Comparison of ENCODE assay signal across 24 cellular contexts in genomic region chr4:140291259-140291658, GRCh38.
A peak's percentile ranks its signal among the peaks of the same experiment; 100 is the strongest.
DNase-seq lines count a peak whose midpoint lies in the region; ATAC-seq and TF ChIP-seq lines count a peak whose summit lies in the region.
"Had no signal": no experiment of that assay in that cellular context is flagged by ENCODE, and none has a peak within 500 bp of the region (broad histone marks: within the 10 kb centered on the region; RNA-seq: fewer than 3 reads in every experiment).

No MANE protein-coding gene starts in this region.

- no peaks in the 10 kb centered on the region for H3K27me3 ChIP-seq in BE2C
- H3K27me3 ChIP-seq: sigmoid colon, upper lobe of right lung had no signal

- H3K9me3 ChIP-seq in BE2C = no peaks in the 10 kb centered on the region
- H3K9me3 ChIP-seq: prostate gland, sigmoid colon, upper lobe of right lung had no signal

- H3K36me3 ChIP-seq in BE2C = no peaks in the 10 kb centered on the region
- H3K36me3 ChIP-seq: prostate gland, sigmoid colon, upper lobe of right lung had no signal

- TF ChIP-seq CTCF in BE2C (IDR thresholded peaks at IDR 0.05; ENCODE audit: low read depth, low read length) (no peak), epithelial cell of esophagus (IDR thresholded peaks at IDR 0.05; ENCODE audit: insufficient read depth, low read depth, low read length, missing control alignments) (no peak)

- H3K4me1 ChIP-seq in BE2C = peaks cover 16% of the 10 kb centered on the region
- H3K4me1 ChIP-seq: prostate gland, upper lobe of right lung had no signal

- no peak for ATAC-seq in left colon
- no peak for ATAC-seq in GM18907 (IDR thresholded peaks at IDR 0.05; ENCODE audit: unreplicated experiment)
- ATAC-seq: activated CD4-positive, alpha-beta T cell treated with anti-CD3 and anti-CD28 coated beads for 36 hours; activated naive CD8-positive, alpha-beta T cell treated with anti-CD3 and anti-CD28 coated beads, Interleukin-2, amount 50 U/mL, for 24 hours; activated T-cell treated with anti-CD3 and anti-CD28 coated beads, Interleukin-2, amount 50 U/mL, for 4 hours; stimulated activated naive B cell treated with anti-CD40 and anti-IgM and Interleukin-4, amounts not matched to agents 10 μg/mL and 1 μg/mL and 100 μg/mL, for 72 hours; upper lobe of right lung had no signal

- DNase-seq in BE2C (peak; percentile 50), EL (peak; percentile 31), NCI-H446 (lab: John Stamatoyannopoulos, UW) (peak; percentile 43 to 79), epithelial cell of esophagus (ENCODE audit: low read depth) (peak; percentile 49), NCI-H748 treated with DMSO at 0.1 percent for 48 hours (lab: John Stamatoyannopoulos, UW) (no peak), left colon (no peak)
- DNase-seq: activated CD4-positive, alpha-beta T cell treated with anti-CD3 and anti-CD28 coated beads for 36 hours; activated CD8-positive, alpha-beta memory T cell treated with anti-CD3 and anti-CD28 coated beads for 24 hours; activated gamma-delta T cell treated with Interleukin-2 at 50 U/mL for 16 hours; activated naive CD8-positive, alpha-beta T cell treated with anti-CD3 and anti-CD28 coated beads, Interleukin-2, amount 50 U/mL, for 24 hours; activated T-cell treated with anti-CD3 and anti-CD28 coated beads, Interleukin-2, amount 50 U/mL, for 4 hours; cerebellar nuclear complex; H9; head of caudate nucleus; naive B cell; NCI-H1436 treated with DMSO at 0.1 percent for 48 hours; NCI-H82; OCI-M1; sigmoid colon; stimulated activated naive B cell treated with anti-CD40 and anti-IgM and Interleukin-4, amounts not matched to agents 10 μg/mL and 1 μg/mL and 100 μg/mL, for 72 hours; T-helper 2 cell; upper lobe of right lung had no signal

- intact Hi-C loops in left colon (cut with DNase I, micrococcal nuclease) = no loop called here

- H3K4me3 ChIP-seq in BE2C (ENCODE audit: low read depth, low read length) (no peak overlapping the region), epithelial cell of esophagus (ENCODE audit: low read length) (no peak overlapping the region)
- H3K4me3 ChIP-seq: prostate gland, sigmoid colon, upper lobe of right lung had no signal

Comparison
In these comparisons a context has a peak if more than half of its experiments do, and no peak if none do; other contexts are left out.
1. DNase-seq: peak in BE2C (single experiment), EL (single experiment), NCI-H446 (2 of 2) and epithelial cell of esophagus (single experiment); none in NCI-H748 treated with DMSO at 0.1 percent for 48 hours (single experiment) and left colon (0 of 2).